8 cellular contexts compared by ENCODE assay signal in genomic region chr14:74945852-74946658, GRCh38. TPM values are rescaled to one million over a fixed set of nuclear protein-coding genes. Genes with fewer than 3 reads are reported as not detected.
A peak's percentile ranks its signal among the peaks of the same experiment; 100 is the strongest.
DNase-seq lines count a peak whose midpoint lies in the region; ATAC-seq, FAIRE-seq and TF ChIP-seq lines count a peak whose summit lies in the region.

No MANE protein-coding gene starts in this region.

- no peaks in the 10 kb centered on the region for H3K27me3 Mint-ChIP-seq in activated CD8-positive, alpha-beta memory T cell treated with anti-CD3 and anti-CD28 coated beads, Interleukin-2, amount 10 ng/mL, durations not matched to agents 7 days and 5 days
- H3K27me3 Mint-ChIP-seq in endothelial cell (ENCODE audit: unreplicated experiment): peaks cover 4% of the 10 kb centered on the region

- H3K9me3 ChIP-seq in muscle layer of duodenum (ENCODE audit: control insufficient read depth in 1 of 2, low read length in 2 of 2): no peaks in the 10 kb centered on the region

- H3K27ac Mint-ChIP-seq in activated CD8-positive, alpha-beta memory T cell treated with anti-CD3 and anti-CD28 coated beads, Interleukin-2, amount 10 ng/mL, durations not matched to agents 7 days and 5 days: no peak overlapping the region
- H3K27ac Mint-ChIP-seq in endothelial cell (ENCODE audit: unreplicated experiment): no peak overlapping the region

- peaks cover 0 to 29% of the 10 kb centered on the region in 2 donors for H3K4me1 ChIP-seq in muscle layer of duodenum (ENCODE audit: control insufficient read depth in 1 of 2, insufficient read depth in 2 of 2, low read length in 2 of 2)

- CTCF ChIA-PET in activated CD8-positive, alpha-beta memory T cell treated with anti-CD3 and anti-CD28 coated beads, Interleukin-2, amount 10 ng/mL, durations not matched to agents 7 days and 5 days (lab: Charles Lee): interaction anchor here (0.6 to 8.5 kb wide), 46 partner anchors 8 to 358 kb away, joined by 3 to 86 read pairs (median 4); partner anchors contain the start of genes ACYP1, PGF and ZC2HC1C

- H3K4me3 Mint-ChIP-seq in activated CD8-positive, alpha-beta memory T cell treated with anti-CD3 and anti-CD28 coated beads, Interleukin-2, amount 10 ng/mL, durations not matched to agents 7 days and 5 days: peak overlapping the region; percentile 18
- H3K4me3 Mint-ChIP-seq in endothelial cell (ENCODE audit: unreplicated experiment): no peak overlapping the region

- H3K27ac ChIP-seq in muscle layer of duodenum (ENCODE audit: low read length): no peak overlapping the region

- peaks cover 22% of the 10 kb centered on the region for H3K4me1 Mint-ChIP-seq in activated CD8-positive, alpha-beta memory T cell treated with anti-CD3 and anti-CD28 coated beads, Interleukin-2, amount 10 ng/mL, durations not matched to agents 7 days and 5 days
- H3K4me1 Mint-ChIP-seq in endothelial cell (ENCODE audit: unreplicated experiment): peaks cover 3% of the 10 kb centered on the region

- H3K9me3 Mint-ChIP-seq in activated CD8-positive, alpha-beta memory T cell treated with anti-CD3 and anti-CD28 coated beads, Interleukin-2, amount 10 ng/mL, durations not matched to agents 7 days and 5 days (ENCODE audit: low read depth): no peaks in the 10 kb centered on the region
- H3K9me3 Mint-ChIP-seq in endothelial cell (ENCODE audit: unreplicated experiment): no peaks in the 10 kb centered on the region

- peak overlapping the region; percentile 0 to 21 for H3K4me3 ChIP-seq in muscle layer of duodenum (ENCODE audit: low read depth in 1 of 2, low read length in 2 of 2)

- DNase-seq in D721Med (ENCODE audit: insufficient read length, low spot score) (peak; percentile 93), NOMO-1 treated with dmso at 0.1 percent for 144 hours (lab: John Stamatoyannopoulos, UW; ENCODE audit: unreplicated experiment) (peak; percentile 58), endothelial cell (ENCODE audit: low spot score) (peak; percentile 91)
- DNase-seq in activated CD8-positive, alpha-beta memory T cell treated with anti-CD3 and anti-CD28 coated beads, Interleukin-2, amount 10 ng/mL, durations not matched to agents 7 days and 5 days: peak; percentile 87
- peak; percentile 56 for DNase-seq in stimulated activated CD8-positive, alpha-beta memory T cell treated with anti-CD3 and anti-CD28 coated beads, Interleukin-7, amount 100 ng/mL, for 24 hours (ENCODE audit: low read depth)

- no peaks in the 10 kb centered on the region for H3K36me3 Mint-ChIP-seq in activated CD8-positive, alpha-beta memory T cell treated with anti-CD3 and anti-CD28 coated beads, Interleukin-2, amount 10 ng/mL, durations not matched to agents 7 days and 5 days
- peaks cover 4% of the 10 kb centered on the region for H3K36me3 Mint-ChIP-seq in endothelial cell (ENCODE audit: low read depth, unreplicated experiment)

- peaks cover 4% of the 10 kb centered on the region for H3K27me3 ChIP-seq in muscle layer of duodenum (ENCODE audit: low read depth, low read length)

- ATAC-seq in HG03175 (IDR thresholded peaks at IDR 0.05; ENCODE audit: unreplicated experiment) (peak; percentile 59), HG02938 (IDR thresholded peaks at IDR 0.05; ENCODE audit: unreplicated experiment) (no peak)
- ATAC-seq in activated CD8-positive, alpha-beta memory T cell treated with anti-CD3 and anti-CD28 coated beads, Interleukin-2, amount 10 ng/mL, durations not matched to agents 7 days and 5 days: peak; percentile 78

- peak; percentile 48 for FAIRE-seq in D721Med (lab: Jason Lieb, UNC)

- TF ChIP-seq CTCF in D721Med (IDR thresholded peaks at IDR 0.05; ENCODE audit: insufficient read depth, missing control alignments) (peak; percentile 96), endothelial cell (IDR thresholded peaks at IDR 0.05; ENCODE audit: unreplicated experiment) (peak; percentile 77)

- no peaks in the 10 kb centered on the region for H3K36me3 ChIP-seq in muscle layer of duodenum (ENCODE audit: control insufficient read depth in 1 of 2, insufficient read depth in 2 of 2, low read length in 2 of 2)

RNA-seq across cellular contexts. Expression of gene PGF, which starts 9.3 kb away (rescaled TPM):
- under 1 TPM; 0.29 to 0.56 TPM for total RNA-seq in activated CD8-positive, alpha-beta memory T cell treated with anti-CD3 and anti-CD28 coated beads, Interleukin-2, amount 10 ng/mL, durations not matched to agents 7 days and 5 days
- total RNA-seq in endothelial cell (ENCODE audit: unreplicated experiment): 6.5 TPM

RNA-seq across cellular contexts. Expression of gene RPS6KL1, which starts 23.0 kb away (rescaled TPM):
- 1 to 10 TPM; 2.5 to 3.6 TPM for total RNA-seq in activated CD8-positive, alpha-beta memory T cell treated with anti-CD3 and anti-CD28 coated beads, Interleukin-2, amount 10 ng/mL, durations not matched to agents 7 days and 5 days
- total RNA-seq in endothelial cell (ENCODE audit: unreplicated experiment): 2.3 TPM

RNA-seq across cellular contexts. Expression of gene EIF2B2, which starts 56.7 kb away (rescaled TPM):
- total RNA-seq in activated CD8-positive, alpha-beta memory T cell treated with anti-CD3 and anti-CD28 coated beads, Interleukin-2, amount 10 ng/mL, durations not matched to agents 7 days and 5 days: 10 to 100 TPM; 47.9 to 54.0 TPM
- total RNA-seq in endothelial cell (ENCODE audit: unreplicated experiment): 31.8 TPM
